In the genomic region with DNA sequence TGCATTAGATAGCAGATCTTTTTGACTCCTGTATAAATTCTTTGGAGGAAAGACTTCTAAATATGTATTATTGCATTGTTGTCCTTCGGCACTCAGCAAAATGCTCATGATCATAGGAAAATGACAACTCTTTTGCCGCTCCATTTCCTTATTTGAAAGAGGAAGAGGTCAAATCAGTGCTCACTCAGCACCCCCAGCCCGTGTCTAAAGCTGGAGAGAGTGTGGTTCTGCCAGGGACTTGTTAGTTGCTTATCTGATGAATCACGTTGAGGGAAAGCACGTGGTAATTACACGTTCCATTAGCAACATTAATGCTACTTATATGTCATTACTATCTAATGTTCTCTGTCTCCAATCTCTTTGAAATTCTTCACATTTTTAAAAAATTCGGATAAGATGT, we compare ENCODE assay signal across 1 cellular context.
TF ChIP-seq lines count a peak whose summit lies in the region.

No MANE protein-coding gene starts in this region.

TF ChIP-seq in HepG2, 621 proteins besides CTCF, POLR2A, EP300 and RAD21:
- TF ChIP-seq MED8 (CRISPR knock-in tag; IDR thresholded peaks at IDR 0.05; ENCODE audit: insufficient replicate concordance): no peak
- no peak for TF ChIP-seq SMARCE1 (IDR thresholded peaks at IDR 0.05; ENCODE audit: borderline replicate concordance)
- no peak for TF ChIP-seq NFE2 (CRISPR knock-in tag; IDR thresholded peaks at IDR 0.05)
- TF ChIP-seq DZIP1 (CRISPR knock-in tag; IDR thresholded peaks at IDR 0.05): no peak
- TF ChIP-seq ZBTB38 (CRISPR knock-in tag; IDR thresholded peaks at IDR 0.05): no peak
- TF ChIP-seq NCOA2 (CRISPR knock-in tag; IDR thresholded peaks at IDR 0.05): no peak
- no peak for TF ChIP-seq AGO2 (optimal IDR thresholded peaks at IDR 0.05; ENCODE audit: low read depth, low read length)
- TF ChIP-seq PAF1 (CRISPR knock-in tag; IDR thresholded peaks at IDR 0.05): no peak
- TF ChIP-seq SMAD9 (CRISPR knock-in tag; IDR thresholded peaks at IDR 0.05): no peak
- no peak for TF ChIP-seq KMT2B (CRISPR knock-in tag; IDR thresholded peaks at IDR 0.05)
- TF ChIP-seq ETV5 (CRISPR knock-in tag; IDR thresholded peaks at IDR 0.05; ENCODE audit: borderline replicate concordance): no peak
- TF ChIP-seq, protein P1, sequence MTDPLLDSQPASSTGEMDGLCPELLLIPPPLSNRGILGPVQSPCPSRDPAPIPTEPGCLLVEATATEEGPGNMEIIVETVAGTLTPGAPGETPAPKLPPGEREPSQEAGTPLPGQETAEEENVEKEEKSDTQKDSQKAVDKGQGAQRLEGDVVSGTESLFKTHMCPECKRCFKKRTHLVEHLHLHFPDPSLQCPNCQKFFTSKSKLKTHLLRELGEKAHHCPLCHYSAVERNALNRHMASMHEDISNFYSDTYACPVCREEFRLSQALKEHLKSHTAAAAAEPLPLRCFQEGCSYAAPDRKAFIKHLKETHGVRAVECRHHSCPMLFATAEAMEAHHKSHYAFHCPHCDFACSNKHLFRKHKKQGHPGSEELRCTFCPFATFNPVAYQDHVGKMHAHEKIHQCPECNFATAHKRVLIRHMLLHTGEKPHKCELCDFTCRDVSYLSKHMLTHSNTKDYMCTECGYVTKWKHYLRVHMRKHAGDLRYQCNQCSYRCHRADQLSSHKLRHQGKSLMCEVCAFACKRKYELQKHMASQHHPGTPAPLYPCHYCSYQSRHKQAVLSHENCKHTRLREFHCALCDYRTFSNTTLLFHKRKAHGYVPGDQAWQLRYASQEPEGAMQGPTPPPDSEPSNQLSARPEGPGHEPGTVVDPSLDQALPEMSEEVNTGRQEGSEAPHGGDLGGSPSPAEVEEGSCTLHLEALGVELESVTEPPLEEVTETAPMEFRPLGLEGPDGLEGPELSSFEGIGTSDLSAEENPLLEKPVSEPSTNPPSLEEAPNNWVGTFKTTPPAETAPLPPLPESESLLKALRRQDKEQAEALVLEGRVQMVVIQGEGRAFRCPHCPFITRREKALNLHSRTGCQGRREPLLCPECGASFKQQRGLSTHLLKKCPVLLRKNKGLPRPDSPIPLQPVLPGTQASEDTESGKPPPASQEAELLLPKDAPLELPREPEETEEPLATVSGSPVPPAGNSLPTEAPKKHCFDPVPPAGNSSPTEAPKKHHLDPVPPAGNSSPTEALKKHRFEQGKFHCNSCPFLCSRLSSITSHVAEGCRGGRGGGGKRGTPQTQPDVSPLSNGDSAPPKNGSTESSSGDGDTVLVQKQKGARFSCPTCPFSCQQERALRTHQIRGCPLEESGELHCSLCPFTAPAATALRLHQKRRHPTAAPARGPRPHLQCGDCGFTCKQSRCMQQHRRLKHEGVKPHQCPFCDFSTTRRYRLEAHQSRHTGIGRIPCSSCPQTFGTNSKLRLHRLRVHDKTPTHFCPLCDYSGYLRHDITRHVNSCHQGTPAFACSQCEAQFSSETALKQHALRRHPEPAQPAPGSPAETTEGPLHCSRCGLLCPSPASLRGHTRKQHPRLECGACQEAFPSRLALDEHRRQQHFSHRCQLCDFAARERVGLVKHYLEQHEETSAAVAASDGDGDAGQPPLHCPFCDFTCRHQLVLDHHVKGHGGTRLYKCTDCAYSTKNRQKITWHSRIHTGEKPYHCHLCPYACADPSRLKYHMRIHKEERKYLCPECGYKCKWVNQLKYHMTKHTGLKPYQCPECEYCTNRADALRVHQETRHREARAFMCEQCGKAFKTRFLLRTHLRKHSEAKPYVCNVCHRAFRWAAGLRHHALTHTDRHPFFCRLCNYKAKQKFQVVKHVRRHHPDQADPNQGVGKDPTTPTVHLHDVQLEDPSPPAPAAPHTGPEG (CRISPR knock-in tag; IDR thresholded peaks at IDR 0.05): no peak
- TF ChIP-seq ZNF260 (CRISPR knock-in tag; IDR thresholded peaks at IDR 0.05; ENCODE audit: borderline replicate concordance, low read depth): no peak
- TF ChIP-seq THRA (CRISPR knock-in tag; IDR thresholded peaks at IDR 0.05; ENCODE audit: borderline replicate concordance): no peak
- no peak for TF ChIP-seq THAP8 (CRISPR knock-in tag; IDR thresholded peaks at IDR 0.05; ENCODE audit: borderline replicate concordance)
- no peak for TF ChIP-seq ZNF263 (CRISPR knock-in tag; IDR thresholded peaks at IDR 0.05)
- TF ChIP-seq, protein P2, sequence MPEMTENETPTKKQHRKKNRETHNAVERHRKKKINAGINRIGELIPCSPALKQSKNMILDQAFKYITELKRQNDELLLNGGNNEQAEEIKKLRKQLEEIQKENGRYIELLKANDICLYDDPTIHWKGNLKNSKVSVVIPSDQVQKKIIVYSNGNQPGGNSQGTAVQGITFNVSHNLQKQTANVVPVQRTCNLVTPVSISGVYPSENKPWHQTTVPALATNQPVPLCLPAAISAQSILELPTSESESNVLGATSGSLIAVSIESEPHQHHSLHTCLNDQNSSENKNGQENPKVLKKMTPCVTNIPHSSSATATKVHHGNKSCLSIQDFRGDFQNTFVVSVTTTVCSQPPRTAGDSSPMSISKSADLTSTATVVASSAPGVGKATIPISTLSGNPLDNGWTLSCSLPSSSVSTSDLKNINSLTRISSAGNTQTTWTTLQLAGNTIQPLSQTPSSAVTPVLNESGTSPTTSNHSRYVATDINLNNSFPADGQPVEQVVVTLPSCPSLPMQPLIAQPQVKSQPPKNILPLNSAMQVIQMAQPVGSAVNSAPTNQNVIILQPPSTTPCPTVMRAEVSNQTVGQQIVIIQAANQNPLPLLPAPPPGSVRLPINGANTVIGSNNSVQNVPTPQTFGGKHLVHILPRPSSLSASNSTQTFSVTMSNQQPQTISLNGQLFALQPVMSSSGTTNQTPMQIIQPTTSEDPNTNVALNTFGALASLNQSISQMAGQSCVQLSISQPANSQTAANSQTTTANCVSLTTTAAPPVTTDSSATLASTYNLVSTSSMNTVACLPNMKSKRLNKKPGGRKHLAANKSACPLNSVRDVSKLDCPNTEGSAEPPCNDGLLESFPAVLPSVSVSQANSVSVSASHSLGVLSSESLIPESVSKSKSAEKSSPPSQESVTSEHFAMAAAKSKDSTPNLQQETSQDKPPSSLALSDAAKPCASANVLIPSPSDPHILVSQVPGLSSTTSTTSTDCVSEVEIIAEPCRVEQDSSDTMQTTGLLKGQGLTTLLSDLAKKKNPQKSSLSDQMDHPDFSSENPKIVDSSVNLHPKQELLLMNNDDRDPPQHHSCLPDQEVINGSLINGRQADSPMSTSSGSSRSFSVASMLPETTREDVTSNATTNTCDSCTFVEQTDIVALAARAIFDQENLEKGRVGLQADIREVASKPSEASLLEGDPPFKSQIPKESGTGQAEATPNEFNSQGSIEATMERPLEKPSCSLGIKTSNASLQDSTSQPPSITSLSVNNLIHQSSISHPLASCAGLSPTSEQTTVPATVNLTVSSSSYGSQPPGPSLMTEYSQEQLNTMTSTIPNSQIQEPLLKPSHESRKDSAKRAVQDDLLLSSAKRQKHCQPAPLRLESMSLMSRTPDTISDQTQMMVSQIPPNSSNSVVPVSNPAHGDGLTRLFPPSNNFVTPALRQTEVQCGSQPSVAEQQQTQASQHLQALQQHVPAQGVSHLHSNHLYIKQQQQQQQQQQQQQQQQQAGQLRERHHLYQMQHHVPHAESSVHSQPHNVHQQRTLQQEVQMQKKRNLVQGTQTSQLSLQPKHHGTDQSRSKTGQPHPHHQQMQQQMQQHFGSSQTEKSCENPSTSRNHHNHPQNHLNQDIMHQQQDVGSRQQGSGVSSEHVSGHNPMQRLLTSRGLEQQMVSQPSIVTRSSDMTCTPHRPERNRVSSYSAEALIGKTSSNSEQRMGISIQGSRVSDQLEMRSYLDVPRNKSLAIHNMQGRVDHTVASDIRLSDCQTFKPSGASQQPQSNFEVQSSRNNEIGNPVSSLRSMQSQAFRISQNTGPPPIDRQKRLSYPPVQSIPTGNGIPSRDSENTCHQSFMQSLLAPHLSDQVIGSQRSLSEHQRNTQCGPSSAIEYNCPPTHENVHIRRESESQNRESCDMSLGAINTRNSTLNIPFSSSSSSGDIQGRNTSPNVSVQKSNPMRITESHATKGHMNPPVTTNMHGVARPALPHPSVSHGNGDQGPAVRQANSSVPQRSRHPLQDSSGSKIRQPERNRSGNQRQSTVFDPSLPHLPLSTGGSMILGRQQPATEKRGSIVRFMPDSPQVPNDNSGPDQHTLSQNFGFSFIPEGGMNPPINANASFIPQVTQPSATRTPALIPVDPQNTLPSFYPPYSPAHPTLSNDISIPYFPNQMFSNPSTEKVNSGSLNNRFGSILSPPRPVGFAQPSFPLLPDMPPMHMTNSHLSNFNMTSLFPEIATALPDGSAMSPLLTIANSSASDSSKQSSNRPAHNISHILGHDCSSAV (CRISPR knock-in tag; IDR thresholded peaks at IDR 0.05; ENCODE audit: borderline replicate concordance): no peak
- no peak for TF ChIP-seq GPN1 (CRISPR knock-in tag; IDR thresholded peaks at IDR 0.05; ENCODE audit: borderline replicate concordance)
- no peak for TF ChIP-seq MYPOP (CRISPR knock-in tag; IDR thresholded peaks at IDR 0.05)
- TF ChIP-seq ZFP1 (CRISPR knock-in tag; IDR thresholded peaks at IDR 0.05): no peak
